Comparison of ENCODE assay signal across 1 cellular context in the genomic region with DNA sequence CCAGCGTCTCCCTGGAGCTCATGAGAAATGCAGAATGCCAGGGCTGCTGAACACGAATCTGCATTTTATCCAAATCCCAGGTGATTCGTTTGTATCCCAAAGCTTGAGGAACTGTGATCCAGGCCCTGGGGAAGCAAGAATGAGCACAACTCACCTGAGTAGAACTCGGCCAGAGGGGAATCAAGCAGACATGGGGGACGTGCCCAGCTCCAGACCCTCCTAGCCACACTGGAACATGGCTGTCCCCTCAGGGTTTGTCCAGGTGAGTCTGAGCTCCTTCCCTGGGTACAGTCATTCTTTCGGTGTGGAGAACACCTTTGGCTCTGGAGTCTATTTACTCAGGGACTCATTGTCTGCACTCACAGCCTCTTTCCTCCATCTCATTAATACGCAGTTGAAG.
TF ChIP-seq lines count a peak whose summit lies in the region.

No MANE protein-coding gene starts in this region.

TF ChIP-seq in H1, 55 proteins besides CTCF, POLR2A, EP300 and RAD21:
- no peak for TF ChIP-seq KDM1A (IDR thresholded peaks at IDR 0.05; ENCODE audit: borderline replicate concordance, low read length)
- no peak for TF ChIP-seq SP2 (IDR thresholded peaks at IDR 0.05; ENCODE audit: low read length)
- TF ChIP-seq BRCA1 (IDR thresholded peaks at IDR 0.05; ENCODE audit: low read depth, low read length): no peak
- no peak for TF ChIP-seq CHD1 (IDR thresholded peaks at IDR 0.05; ENCODE audit: low read depth, low read length)
- TF ChIP-seq EZH2 (IDR thresholded peaks at IDR 0.05; ENCODE audit: low read depth, low read length, severe bottlenecking): no peak
- TF ChIP-seq SUZ12 (IDR thresholded peaks at IDR 0.05; ENCODE audit: low read length): no peak
- TF ChIP-seq GABPA (IDR thresholded peaks at IDR 0.05; ENCODE audit: borderline replicate concordance, insufficient read depth, low read length): no peak
- TF ChIP-seq BCL11A (IDR thresholded peaks at IDR 0.05; ENCODE audit: low read depth in 2 of 2, low read length in 2 of 2): no peak
- no peak for TF ChIP-seq TAF1 (IDR thresholded peaks at IDR 0.05; ENCODE audit: low read depth, low read length)
- TF ChIP-seq HDAC2 (IDR thresholded peaks at IDR 0.05; ENCODE audit: borderline replicate concordance in 1 of 2, low read depth in 2 of 2, low read length in 2 of 2): no peak
